In genomic region chr1:151919246-151919645, GRCh38 we compare ENCODE assay signal across 20 cellular contexts. TPM values are rescaled to one million over a fixed set of nuclear protein-coding genes. Genes with fewer than 3 reads are reported as not detected.
DNase-seq lines count a peak whose midpoint lies in the region; ATAC-seq, FAIRE-seq and TF ChIP-seq lines count a peak whose summit lies in the region.
"Had no signal": no experiment of that assay in that cellular context is flagged by ENCODE, and none has a peak within 500 bp of the region (broad histone marks: within the 10 kb centered on the region; RNA-seq: fewer than 3 reads in every experiment).

No MANE protein-coding gene starts in this region.

- DNase-seq in HepG2 (ENCODE audit: low spot score) (no peak), MM.1S (peak; percentile 4), GM12878 (ENCODE audit: low read depth, low spot score) (no peak), ACHN (no peak), NCI-H1092 treated with DMSO at 0.1 percent for 48 hours (lab: John Stamatoyannopoulos, UW) (no peak), Ammon's horn (ENCODE audit: low spot score) (no peak), left colon (no peak)
- DNase-seq: Calu3; CD8-positive, alpha-beta T cell; GM23248; NCI-H1436; NCI-H1930; NCI-H226; NCI-H524; Peyer's patch; Right ventricle myocardium superior; SW 1271; T-helper 2 cell had no signal

- H3K27ac ChIP-seq in liver (ENCODE audit: low read depth in 1 of 2, low read length in 2 of 2) (no peak overlapping the region), HepG2 (ENCODE audit: extremely low read length, insufficient read depth, low read length) (no peak overlapping the region), MM.1S (ENCODE audit: low read length) (no peak overlapping the region), GM12878 (ENCODE audit: control insufficient read depth, insufficient read depth) (no peak overlapping the region)
- H3K27ac ChIP-seq: BLaER1 treated with 17β-estradiol and CSF1 and Interleukin-3, amounts not matched to agents 10 nM and 100 nM; GM23248 had no signal

- TF ChIP-seq EP300 in HepG2 (IDR thresholded peaks at IDR 0.05; ENCODE audit: low read depth in 2 of 2, low read length in 2 of 2) (no peak), HepG2 (CRISPR knock-in tag; IDR thresholded peaks at IDR 0.05; ENCODE audit: borderline replicate concordance) (no peak), GM12878 (IDR thresholded peaks at IDR 0.05; ENCODE audit: borderline replicate concordance in 1 of 2, control insufficient read depth in 1 of 2, low read depth in 2 of 2, low read length in 2 of 2) (no peak)

- H4K20me1 ChIP-seq in HepG2 (ENCODE audit: insufficient read depth, low read length) (no peaks in the 10 kb centered on the region), MM.1S (ENCODE audit: insufficient read depth, low read length) (no peaks in the 10 kb centered on the region), GM12878 (ENCODE audit: control insufficient read depth, insufficient read depth) (no peaks in the 10 kb centered on the region)
- H4K20me1 ChIP-seq: BLaER1 treated with 17β-estradiol and CSF1 and Interleukin-3, amounts not matched to agents 10 nM and 100 nM had no signal

- POLR2A ChIA-PET in HepG2 (lab: Yijun Ruan, JAX): no interaction called here
- POLR2A ChIA-PET in GM12878 (lab: Charles Lee): interaction anchor here (2.4 kb wide), 1 partner anchor 11 kb away, joined by 11 read pairs; the partner anchor contains the start of gene THEM4

- SMC1A ChIA-PET in GM12878 (lab: Charles Lee; ENCODE audit: uncharacterized antibody, unreplicated experiment): interaction anchor here (1.0 to 3.1 kb wide), 3 partner anchors 9 to 15 kb away, joined by 5 to 9 read pairs (median 5); partner anchors contain the start of gene THEM4

- H3K9me2 ChIP-seq in MM.1S (replicated peaks; ENCODE audit: insufficient read depth, low read length): no peaks in the 10 kb centered on the region

- H3F3A ChIP-seq in MM.1S (ENCODE audit: insufficient read depth, low read length): peaks cover 19% of the 10 kb centered on the region; the same call in 1 of the 2 replicates

- no peaks in the 10 kb centered on the region for H3K36me3 ChIP-seq in liver (ENCODE audit: control insufficient read depth in 4 of 4, insufficient read depth in 3 of 4, low read depth in 1 of 4, low read length in 3 of 4)
- no peaks in the 10 kb centered on the region for H3K36me3 ChIP-seq in HepG2 (replicated peaks in 1 of 2; ENCODE audit: control insufficient read depth in 1 of 2, insufficient read depth in 2 of 2, low read length in 2 of 2)
- H3K36me3 ChIP-seq in MM.1S (replicated peaks; ENCODE audit: insufficient read depth, low read length): no peaks in the 10 kb centered on the region
- H3K36me3 ChIP-seq in GM12878 (ENCODE audit: control insufficient read depth in 2 of 2, insufficient read depth in 2 of 2, low read length in 1 of 2): no peaks in the 10 kb centered on the region
- H3K36me3 ChIP-seq: BLaER1 treated with 17β-estradiol and CSF1 and Interleukin-3, amounts not matched to agents 10 nM and 100 nM; Peyer's patch had no signal

- BruUV-seq in HepG2 (replicated peaks; lab: Mats Ljungman, UMichigan) (no TSS peak), GM12878 (replicated peaks; lab: Mats Ljungman, UMichigan) (no TSS peak)

- no peaks in the 10 kb centered on the region for H3K27me3 ChIP-seq in liver (ENCODE audit: control insufficient read depth in 4 of 4, insufficient read depth in 4 of 4, low read length in 3 of 4)
- no peaks in the 10 kb centered on the region for H3K27me3 ChIP-seq in HepG2 (ENCODE audit: control insufficient read depth in 1 of 2, insufficient read depth in 2 of 2, low read length in 2 of 2)
- no peaks in the 10 kb centered on the region for H3K27me3 ChIP-seq in MM.1S (replicated peaks; ENCODE audit: insufficient read depth, low read length)
- no peaks in the 10 kb centered on the region for H3K27me3 ChIP-seq in GM12878 (replicated peaks in 1 of 2; ENCODE audit: control insufficient read depth in 2 of 2, insufficient read depth in 2 of 2, low read length in 1 of 2)
- H3K27me3 ChIP-seq: BLaER1 treated with 17β-estradiol and CSF1 and Interleukin-3, amounts not matched to agents 10 nM and 100 nM; Peyer's patch had no signal

- TF ChIP-seq CTCF in liver (IDR thresholded peaks at IDR 0.05; ENCODE audit: low read depth, low read length, missing input control): no peak
- TF ChIP-seq CTCF in HepG2 (CRISPR knock-in tag; IDR thresholded peaks at IDR 0.05): no peak
- no peak for TF ChIP-seq CTCF in MM.1S (IDR thresholded peaks at IDR 0.05; ENCODE audit: low read length)
- no peak for TF ChIP-seq CTCF in GM12878 (IDR thresholded peaks at IDR 0.05 in 2 of 3, conservative IDR thresholded peaks at IDR 0.05 in 1 of 3; ENCODE audit: control insufficient read depth in 2 of 3, extremely low read depth in 1 of 3, insufficient read depth in 1 of 3, low read depth in 3 of 3, low read length in 3 of 3)

- H3K4me2 ChIP-seq in HepG2 (ENCODE audit: low read depth, low read length): no peak overlapping the region
- H3K4me2 ChIP-seq in MM.1S (ENCODE audit: low read depth, low read length): no peak overlapping the region
- no peak overlapping the region for H3K4me2 ChIP-seq in GM12878 (ENCODE audit: control insufficient read depth, insufficient read depth)
- H3K4me2 ChIP-seq: BLaER1 treated with 17β-estradiol and CSF1 and Interleukin-3, amounts not matched to agents 10 nM and 100 nM had no signal

- RAD21 ChIA-PET in GM12878 (lab: Charles Lee; ENCODE audit: unreplicated experiment): interaction anchor here (1.0 to 2.9 kb wide), 3 partner anchors 10 to 16 kb away, joined by 3 to 7 read pairs (median 6); partner anchors contain the start of gene THEM4

- intact Hi-C loops in HepG2 (cut with micrococcal nuclease; ENCODE audit: unreplicated experiment) (no loop called here), GM12878 (cut with micrococcal nuclease; ENCODE audit: unreplicated experiment) (no loop called here), left colon (cut with DNase I, micrococcal nuclease) (no loop called here)

- in situ Hi-C loops in HepG2 (cut with HindIII; ENCODE audit: extremely low pct_ligation_motif_present, low pct_unique_long_range_greater_than_20kb) (no loop called here), GM12878 (cut with MboI) (no loop called here), ACHN (cut with HindIII; ENCODE audit: low pct_ligation_motif_present, low pct_unique_long_range_greater_than_20kb, low sequenced_read_pairs) (loop anchor here (25.0 kb wide), 1 partner anchor 93 kb away; no protein-coding TSS in a partner anchor)

- H3K79me2 ChIP-seq in HepG2 (ENCODE audit: insufficient read depth, low read length) (no peaks in the 10 kb centered on the region), MM.1S (ENCODE audit: low read length) (no peaks in the 10 kb centered on the region), GM12878 (ENCODE audit: control insufficient read depth, insufficient read depth, low read length) (no peaks in the 10 kb centered on the region)

- WGBS in liver: 56% methylated on average over 4 of the region's 4 CpGs
- WGBS in HepG2 (ENCODE audit: low lambda C conversion rate): 5% methylated on average over 4 of the region's 4 CpGs
- 13% methylated on average over 4 of the region's 4 CpGs for WGBS in GM12878 (ENCODE audit: insufficient coverage, insufficient replicate concordance, low lambda C conversion rate, missing lambda C conversion rate)

- CTCF ChIA-PET in HepG2 (lab: Yijun Ruan, JAX; ENCODE audit: low intra/inter-chr PET ratio, low total read pairs) (no interaction called here), GM12878 (lab: Yijun Ruan, JAX) (interaction anchor here (0.7 to 2.2 kb wide), 5 partner anchors 11 to 82 kb away, joined by 3 to 8 read pairs (median 6); partner anchors contain the start of gene THEM4)

- H2AFZ ChIP-seq in HepG2 (ENCODE audit: low read length): no peak overlapping the region
- no peak overlapping the region for H2AFZ ChIP-seq in MM.1S (ENCODE audit: low read length)
- H2AFZ ChIP-seq in GM12878 (ENCODE audit: control insufficient read depth, low read depth, low read length): no peak overlapping the region
- H2AFZ ChIP-seq: GM23248 had no signal

- H3K9me3 ChIP-seq in liver (ENCODE audit: control insufficient read depth in 4 of 4, low read length in 3 of 4) (no peaks in the 10 kb centered on the region), HepG2 (ENCODE audit: low read length) (no peaks in the 10 kb centered on the region), MM.1S (replicated peaks; ENCODE audit: insufficient read depth, low read length) (no peaks in the 10 kb centered on the region), GM12878 (replicated peaks; ENCODE audit: control insufficient read depth, insufficient read depth, low read length) (no peaks in the 10 kb centered on the region; the same call in 2 of the 3 replicates)
- H3K9me3 ChIP-seq: BLaER1 treated with 17β-estradiol and CSF1 and Interleukin-3, amounts not matched to agents 10 nM and 100 nM; Peyer's patch had no signal

- H3K4me3 ChIP-seq in liver (ENCODE audit: low read depth in 1 of 3, low read length in 3 of 3) (no peak overlapping the region), HepG2 (replicated peaks in 1 of 3; ENCODE audit: insufficient read depth in 1 of 3, low read depth in 2 of 3, low read length in 3 of 3) (no peak overlapping the region), MM.1S (ENCODE audit: low read length) (no peak overlapping the region), GM12878 (no peak overlapping the region)
- H3K4me3 ChIP-seq: BLaER1 treated with 17β-estradiol and CSF1 and Interleukin-3, amounts not matched to agents 10 nM and 100 nM; GM23248; Peyer's patch had no signal

- FAIRE-seq in HepG2 (lab: Jason Lieb, UNC): no peak
- FAIRE-seq in GM12878 (lab: Jason Lieb, UNC): no peak

- TF ChIP-seq RAD21 in liver (IDR thresholded peaks at IDR 0.05): no peak
- no peak for TF ChIP-seq RAD21 in HepG2 (CRISPR knock-in tag; IDR thresholded peaks at IDR 0.05)
- no peak for TF ChIP-seq RAD21 in GM12878 (IDR thresholded peaks at IDR 0.05; ENCODE audit: insufficient read depth, low read depth, low read length)

- H3K9ac ChIP-seq in liver (ENCODE audit: low read depth in 1 of 2, low read length in 2 of 2): no peak overlapping the region
- H3K9ac ChIP-seq in HepG2 (ENCODE audit: insufficient read depth, low read depth, low read length): no peak overlapping the region
- no peak overlapping the region for H3K9ac ChIP-seq in MM.1S (ENCODE audit: low read length)
- no peak overlapping the region for H3K9ac ChIP-seq in GM12878 (ENCODE audit: control insufficient read depth, insufficient read depth, low read length)
- H3K9ac ChIP-seq: BLaER1 treated with 17β-estradiol and CSF1 and Interleukin-3, amounts not matched to agents 10 nM and 100 nM; GM23248 had no signal

- H3K4me1 ChIP-seq in liver (ENCODE audit: control insufficient read depth in 4 of 4, insufficient read depth in 4 of 4, low read length in 3 of 4) (peaks cover 0 to 2% (median 0%) of the 10 kb centered on the region in 4 donors), HepG2 (ENCODE audit: insufficient read depth, low read length) (peaks cover 14% of the 10 kb centered on the region), MM.1S (ENCODE audit: low read length) (peaks cover 57% of the 10 kb centered on the region), GM12878 (ENCODE audit: control insufficient read depth, insufficient read depth, low read length) (peaks cover 34% of the 10 kb centered on the region)
- H3K4me1 ChIP-seq: Peyer's patch had no signal

- no peak for TF ChIP-seq POLR2A in HepG2 (IDR thresholded peaks at IDR 0.05; ENCODE audit: insufficient read depth in 1 of 2, low read depth in 2 of 2, low read length in 2 of 2)
- no peak for TF ChIP-seq POLR2A in GM12878 (IDR thresholded peaks at IDR 0.05; ENCODE audit: low read depth, low read length)

- ATAC-seq in HepG2: no peak
- ATAC-seq in GM12878: no peak
- no peak for ATAC-seq in left colon
- ATAC-seq: CD8-positive, alpha-beta T cell had no signal

RNA-seq across cellular contexts. Expression of gene THEM4, which starts 9.9 kb away (rescaled TPM):
- total RNA-seq in liver (10 to 100 TPM in 1 of 2 donors, 1 to 10 TPM in 1; 6.5 to 16.2 TPM), HepG2 (2016; rRNA removed; fragmentation: Illumina TruSeq; extraction: Trizol) (10.9 and 12.8 TPM in 2 replicates), GM12878 (2014; rRNA removed) (13.2 and 14.1 TPM in 2 replicates), GM12878 (2014; rRNA removed; fragmentation: Illumina TruSeq; extraction: Trizol) (16.7 and 17.1 TPM in 2 replicates), GM12878 (2021) (11.7 and 13.2 TPM in 2 replicates), left colon (10 to 100 TPM in 1 of 2 donors, 1 to 10 TPM in 1; 7.3 to 11.0 TPM)
- polyA plus RNA-seq in liver (10 to 100 TPM in 1 of 2 donors, 1 to 10 TPM in 1; 6.1 to 13.1 TPM), HepG2 (2011; rRNA removed) (11.2 and 13.9 TPM in 2 replicates), GM12878 (2011; rRNA removed) (18.6 and 21.9 TPM in 2 replicates), GM12878 (2014; fragmentation: Illumina TruSeq; extraction: Trizol) (26.0 and 26.8 TPM in 2 replicates), GM12878 (2014; fragmentation: Nextera tagmentation; extraction: Ambion mirVana) (1 to 10 TPM; 3.4 to 7.2 TPM), GM12878 (2014; rRNA removed) (22.6 and 30.8 TPM in 2 replicates), GM12878 (2016; fragmentation: Nextera tagmentation; extraction: Ambion mirVana) (10 to 100 TPM; 21.9 to 25.4 TPM)
- total RNA-seq in HepG2 (2016; cell fraction: cytosol; rRNA removed; fragmentation: Illumina TruSeq; extraction: Trizol; ENCODE audit: low read depth): 11.8 and 13.1 TPM in 2 replicates
- 10.3 and 12.6 TPM in 2 replicates for total RNA-seq in HepG2 (2016; cell fraction: insoluble cytoplasmic fraction; rRNA removed; fragmentation: Illumina TruSeq; extraction: Trizol)
- total RNA-seq in HepG2 (2016; cell fraction: membrane; rRNA removed; fragmentation: Illumina TruSeq; extraction: Trizol): 18.4 TPM in 2 replicates
- 4.8 and 7.4 TPM in 2 replicates for total RNA-seq in HepG2 (2016; cell fraction: nucleus; rRNA removed; fragmentation: Illumina TruSeq; extraction: Trizol)
- 6.1 and 9.4 TPM in 2 replicates for polyA plus RNA-seq in HepG2 (2011; cell fraction: cytosol; rRNA removed)
- polyA plus RNA-seq in HepG2 (2011; cell fraction: nucleus; rRNA removed): 5.0 and 8.6 TPM in 2 replicates
- polyA plus RNA-seq in HepG2 (2012): 7.4 and 9.5 TPM in 2 replicates
- polyA plus RNA-seq in HepG2 (2016; cell fraction: cytosol; fragmentation: Illumina TruSeq; extraction: Trizol; ENCODE audit: low read depth): 17.6 and 24.8 TPM in 2 replicates
- polyA plus RNA-seq in HepG2 (2016; cell fraction: insoluble cytoplasmic fraction; fragmentation: Illumina TruSeq; extraction: Trizol; ENCODE audit: low read depth): 15.4 and 16.4 TPM in 2 replicates
- polyA plus RNA-seq in HepG2 (2016; cell fraction: membrane; fragmentation: Illumina TruSeq; extraction: Trizol; ENCODE audit: low read depth): 18.9 and 19.1 TPM in 2 replicates
- 14.0 and 15.0 TPM in 2 replicates for polyA plus RNA-seq in HepG2 (2016; cell fraction: nucleus; fragmentation: Illumina TruSeq; extraction: Trizol; ENCODE audit: insufficient read depth, low read depth)
- 4.5 and 24.8 TPM in 2 replicates for polyA minus RNA-seq in HepG2 (2011; rRNA and poly(A)+ RNA removed; ENCODE audit: low replicate concordance)
- polyA minus RNA-seq in HepG2 (2011; cell fraction: cytosol; rRNA and poly(A)+ RNA removed): 3.4 and 4.2 TPM in 2 replicates
- 11.7 and 12.8 TPM in 2 replicates for polyA minus RNA-seq in HepG2 (2011; cell fraction: nucleus; rRNA and poly(A)+ RNA removed)
- 17.5 and 19.0 TPM in 2 replicates for total RNA-seq in GM12878 (2013; cell fraction: nucleolus; rRNA removed)
- polyA plus RNA-seq in GM12878 (2011; ENCODE audit: low read depth): 7.3 TPM
- polyA plus RNA-seq in GM12878 (2011; cell fraction: cytosol; rRNA removed): 11.2 TPM in 2 replicates
- 7.2 and 10.5 TPM in 2 replicates for polyA plus RNA-seq in GM12878 (2011; cell fraction: nucleus; rRNA removed)
- 8.5 and 10.9 TPM in 2 replicates for polyA plus RNA-seq in GM12878 (2012)
- polyA minus RNA-seq in GM12878 (2011; rRNA and poly(A)+ RNA removed): 7.5 and 9.0 TPM in 2 replicates
- polyA minus RNA-seq in GM12878 (2011; cell fraction: cytosol; rRNA and poly(A)+ RNA removed): 1.7 and 2.3 TPM in 2 replicates
- polyA minus RNA-seq in GM12878 (2011; cell fraction: nucleus; rRNA and poly(A)+ RNA removed): 3.1 and 4.3 TPM in 2 replicates
